13 cellular contexts compared by ENCODE assay signal in the genomic region with DNA sequence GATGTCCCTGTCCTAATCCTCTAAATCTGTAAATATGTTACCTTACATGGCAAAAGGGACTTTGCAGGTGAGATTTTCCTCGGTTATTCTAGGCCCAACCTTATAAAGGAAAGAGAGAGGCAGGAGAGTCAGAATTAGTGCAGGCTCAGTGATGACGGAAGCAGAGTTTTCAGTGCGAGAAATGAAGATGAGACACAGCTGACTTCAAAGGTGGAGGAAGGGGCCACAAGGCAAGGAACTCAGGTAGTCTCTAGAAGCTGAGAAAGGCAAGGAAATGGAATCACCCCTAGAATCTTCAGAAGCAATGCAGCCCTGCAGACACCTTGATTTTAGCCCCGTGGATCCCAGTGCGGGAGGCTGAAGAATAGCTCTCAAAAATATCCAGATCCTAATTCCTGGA.
"Had no signal": no experiment of that assay in that cellular context is flagged by ENCODE, and none has a peak within 500 bp of the region (broad histone marks: within the 10 kb centered on the region; RNA-seq: fewer than 3 reads in every experiment).

No MANE protein-coding gene starts in this region.

- H3K27ac Mint-ChIP-seq: activated CD4-positive, alpha-beta memory T cell treated with anti-CD3 and anti-CD28 coated beads for 36 hours; mesothelial cell of epicardium had no signal

- H3K4me3 ChIP-seq: dorsolateral prefrontal cortex, lower lobe of right lung had no signal

- DNase-seq: activated CD4-positive, alpha-beta memory T cell treated with anti-CD3 and anti-CD28 coated beads for 36 hours; amygdala; central memory CD4-positive, alpha-beta T cell; dorsolateral prefrontal cortex; foreskin fibroblast; hippocampal formation; left cardiac atrium; lower lobe of right lung; occipital lobe; WERI-Rb-1 had no signal

- H3K27me3 Mint-ChIP-seq: activated CD4-positive, alpha-beta memory T cell treated with anti-CD3 and anti-CD28 coated beads for 36 hours had no signal

- H3K36me3 ChIP-seq: lower lobe of right lung, WERI-Rb-1 had no signal

- H3K9me3 Mint-ChIP-seq: activated CD4-positive, alpha-beta memory T cell treated with anti-CD3 and anti-CD28 coated beads for 36 hours; mesothelial cell of epicardium had no signal

- H3K36me3 Mint-ChIP-seq: activated CD4-positive, alpha-beta memory T cell treated with anti-CD3 and anti-CD28 coated beads for 36 hours; brain; mesothelial cell of epicardium had no signal

- ATAC-seq: left cardiac atrium, lower lobe of right lung had no signal

- H3K27ac ChIP-seq: dorsolateral prefrontal cortex, epithelial cell of prostate, lower lobe of right lung, WERI-Rb-1 had no signal

- H3K9me3 ChIP-seq: lower lobe of right lung had no signal

- H3K4me1 Mint-ChIP-seq: mesothelial cell of epicardium had no signal

- H3K4me1 ChIP-seq: lower lobe of right lung had no signal

- H3K4me3 Mint-ChIP-seq: activated CD4-positive, alpha-beta memory T cell treated with anti-CD3 and anti-CD28 coated beads for 36 hours; brain; mesothelial cell of epicardium had no signal

- H3K27me3 ChIP-seq: dorsolateral prefrontal cortex had no signal
